ENCODE assay signal across 12 cellular contexts in the genomic region with DNA sequence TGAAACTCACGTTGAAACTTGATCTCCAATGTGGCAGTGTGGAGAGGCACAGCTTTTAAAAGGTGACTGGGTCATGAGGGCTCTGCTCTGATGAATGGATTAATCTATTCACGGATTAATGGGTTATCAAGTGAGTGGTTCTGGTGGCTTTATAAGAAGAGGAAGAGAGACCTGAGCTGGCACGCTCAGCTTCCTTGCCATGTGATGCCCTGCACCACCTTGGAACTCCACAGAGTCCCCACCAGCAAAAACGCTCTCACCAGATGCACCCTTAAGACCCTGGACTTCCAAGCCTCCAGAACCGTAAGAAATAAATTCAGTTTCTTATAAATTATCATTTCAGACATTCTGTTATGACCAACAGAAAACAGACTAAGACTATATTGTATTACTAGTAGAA. TPM values are rescaled to one million over a fixed set of nuclear protein-coding genes. Genes with fewer than 3 reads are reported as not detected.
DNase-seq lines count a peak whose midpoint lies in the region; ATAC-seq and TF ChIP-seq lines count a peak whose summit lies in the region.
"Had no signal": no experiment of that assay in that cellular context is flagged by ENCODE, and none has a peak within 500 bp of the region (broad histone marks: within the 10 kb centered on the region; RNA-seq: fewer than 3 reads in every experiment).

No MANE protein-coding gene starts in this region.

- H3K4me1 ChIP-seq in ACC112 (ENCODE audit: control insufficient read depth, insufficient read depth, low read length, unreplicated experiment) (peaks cover 40% of the 10 kb centered on the region), DOHH2 (ENCODE audit: control insufficient read depth, low read length) (peaks cover 42% of the 10 kb centered on the region), mesenchymal stem cell (ENCODE audit: control insufficient read depth, insufficient read depth, low read depth, low read length) (peaks cover 12% of the 10 kb centered on the region), ovary (ENCODE audit: insufficient read depth) (peaks cover 9% of the 10 kb centered on the region)

- H3K14ac ChIP-seq in mesenchymal stem cell (ENCODE audit: low read length in 2 of 2), result no peak overlapping the region

- H3K4me2 ChIP-seq in DOHH2 (ENCODE audit: low read length) (peak overlapping the region; percentile 70), mesenchymal stem cell (ENCODE audit: low read length, poor library complexity, severe bottlenecking) (no peak overlapping the region)

- H3K4me1 Mint-ChIP-seq in activated CD4-positive, alpha-beta memory T cell treated with anti-CD3 and anti-CD28 coated beads, Interleukin-2, amount 10 ng/mL, durations not matched to agents 7 days and 5 days, result peaks cover 69% of the 10 kb centered on the region

- no peak overlapping the region for H2AK5ac ChIP-seq in mesenchymal stem cell (ENCODE audit: low read length, severe bottlenecking)

- WGBS in mesenchymal stem cell, result 82% methylated on average over 4 of the region's 5 CpGs
- WGBS in ovary, 3 donors, result 70 to 86% (median 77%) methylated on average over 5 of the region's 5 CpGs

- H3K36me3 Mint-ChIP-seq in activated CD4-positive, alpha-beta memory T cell treated with anti-CD3 and anti-CD28 coated beads, Interleukin-2, amount 10 ng/mL, durations not matched to agents 7 days and 5 days (ENCODE audit: low read depth), result peaks cover 23% of the 10 kb centered on the region

- no peak for TF ChIP-seq POLR2A in ovary (IDR thresholded peaks at IDR 0.05)

- H3K79me1 ChIP-seq in mesenchymal stem cell (replicated peaks; ENCODE audit: low read length, poor library complexity, severe bottlenecking), result peaks cover 20% of the 10 kb centered on the region

- H3K27me3 ChIP-seq in ACC112 (ENCODE audit: insufficient read depth, low read length) (no peaks in the 10 kb centered on the region), DOHH2 (ENCODE audit: control insufficient read depth, low read length) (peaks cover 14% of the 10 kb centered on the region), mesenchymal stem cell (ENCODE audit: control insufficient read depth in 1 of 2, insufficient read depth in 1 of 2, low read length in 2 of 2) (no peaks in the 10 kb centered on the region), ovary (no peaks in the 10 kb centered on the region), WERI-Rb-1 (ENCODE audit: insufficient read depth, low read depth, severe bottlenecking) (no peaks in the 10 kb centered on the region)

- TF ChIP-seq EP300 in ovary (IDR thresholded peaks at IDR 0.05), result no peak

- H2AFZ ChIP-seq in ACC112 (ENCODE audit: low read length, unreplicated experiment), result no peak overlapping the region
- no peak overlapping the region for H2AFZ ChIP-seq in mesenchymal stem cell (ENCODE audit: low read depth, low read length)
- H2AFZ ChIP-seq: GM23248 had no signal

- H3K4me3 ChIP-seq in ACC112 (ENCODE audit: low read depth, low read length) (peak overlapping the region; percentile 98), DOHH2 (ENCODE audit: low read length) (peak overlapping the region; percentile 81), mesenchymal stem cell (ENCODE audit: insufficient read depth in 1 of 2, low read depth in 1 of 2, low read length in 2 of 2) (peak overlapping the region in 1 of 2 experiments; percentile 94), ovary (no peak overlapping the region), WERI-Rb-1 (ENCODE audit: low read depth, low read length) (no peak overlapping the region)

- no peak overlapping the region for H2BK120ac ChIP-seq in mesenchymal stem cell (ENCODE audit: low read depth, low read length)

- H4K20me1 ChIP-seq in DOHH2 (ENCODE audit: control insufficient read depth, insufficient read depth, low read depth, low read length), result peaks cover 19% of the 10 kb centered on the region

- H2BK15ac ChIP-seq in mesenchymal stem cell (ENCODE audit: low read depth, poor library complexity, severe bottlenecking), result no peak overlapping the region

- H2BK5ac ChIP-seq in mesenchymal stem cell (ENCODE audit: low read depth, low read length, poor library complexity, severe bottlenecking), result no peak overlapping the region

- no peak overlapping the region for H3K18ac ChIP-seq in mesenchymal stem cell (ENCODE audit: low read depth in 1 of 2, low read length in 2 of 2)

- H3K27ac Mint-ChIP-seq in activated CD4-positive, alpha-beta memory T cell treated with anti-CD3 and anti-CD28 coated beads, Interleukin-2, amount 10 ng/mL, durations not matched to agents 7 days and 5 days, result peak overlapping the region; percentile 64

- no peak overlapping the region for H4K91ac ChIP-seq in mesenchymal stem cell (ENCODE audit: low read length)

- no peaks in the 10 kb centered on the region for H3F3A ChIP-seq in DOHH2 (ENCODE audit: control insufficient read depth, insufficient read depth)

- H3K9ac ChIP-seq in mesenchymal stem cell (ENCODE audit: low read length), result peak overlapping the region; percentile 96

- no peaks in the 10 kb centered on the region for H3K36me3 ChIP-seq in ACC112 (ENCODE audit: insufficient read depth, low read length)
- H3K36me3 ChIP-seq in DOHH2 (ENCODE audit: control insufficient read depth, low read length), result peaks cover 5% of the 10 kb centered on the region
- peaks cover 0 to 3% of the 10 kb centered on the region in 2 experiments for H3K36me3 ChIP-seq in mesenchymal stem cell (ENCODE audit: control insufficient read depth in 1 of 2, insufficient read depth in 2 of 2, low read depth in 1 of 2, low read length in 2 of 2)
- no peaks in the 10 kb centered on the region for H3K36me3 ChIP-seq in ovary
- H3K36me3 ChIP-seq in WERI-Rb-1, result no peaks in the 10 kb centered on the region

- H3K27me3 Mint-ChIP-seq in activated CD4-positive, alpha-beta memory T cell treated with anti-CD3 and anti-CD28 coated beads, Interleukin-2, amount 10 ng/mL, durations not matched to agents 7 days and 5 days, result no peaks in the 10 kb centered on the region

- no peak for TF ChIP-seq CTCF in DOHH2 (IDR thresholded peaks at IDR 0.05; ENCODE audit: low read depth, low read length, poor library complexity, severe bottlenecking)
- TF ChIP-seq CTCF in ovary (IDR thresholded peaks at IDR 0.05), result no peak
- no peak for TF ChIP-seq CTCF in WERI-Rb-1 (IDR thresholded peaks at IDR 0.05; ENCODE audit: low read depth, low read length)

- H4K8ac ChIP-seq in mesenchymal stem cell (ENCODE audit: low read length), result no peak overlapping the region

- H3K79me2 ChIP-seq in ACC112 (ENCODE audit: control insufficient read depth, insufficient read depth, low read length, unreplicated experiment) (peaks cover 52% of the 10 kb centered on the region), DOHH2 (ENCODE audit: control insufficient read depth, low read length) (peaks cover 70% of the 10 kb centered on the region)

- H3K4me3 Mint-ChIP-seq in activated CD4-positive, alpha-beta memory T cell treated with anti-CD3 and anti-CD28 coated beads, Interleukin-2, amount 10 ng/mL, durations not matched to agents 7 days and 5 days, result peak overlapping the region; percentile 83

- no peak for DNase-seq in activated CD4-positive, alpha-beta memory T cell treated with anti-CD3 and anti-CD28 coated beads, Interleukin-2, amount 10 ng/mL, durations not matched to agents 7 days and 5 days
- DNase-seq in mesenchymal stem cell (no peak), ovary (no peak), WERI-Rb-1 (no peak)
- DNase-seq: GM23248; MV-4-11; NK-92 treated with Interleukin-12 subunit alpha and Interleukin-12 subunit beta, amount 100 ng/mL, for 24 hours had no signal

- no peaks in the 10 kb centered on the region for H3K9me3 Mint-ChIP-seq in activated CD4-positive, alpha-beta memory T cell treated with anti-CD3 and anti-CD28 coated beads, Interleukin-2, amount 10 ng/mL, durations not matched to agents 7 days and 5 days

- H3K27ac ChIP-seq in ACC112 (ENCODE audit: low read depth, low read length) (no peak overlapping the region), DOHH2 (ENCODE audit: low read depth, low read length) (no peak overlapping the region), mesenchymal stem cell (ENCODE audit: low read length, poor library complexity, severe bottlenecking) (no peak overlapping the region), ovary (no peak overlapping the region), WERI-Rb-1 (no peak overlapping the region)
- H3K27ac ChIP-seq: GM23248 had no signal

- no peak overlapping the region for H2BK12ac ChIP-seq in mesenchymal stem cell (ENCODE audit: low read length in 2 of 2)

- CTCF ChIA-PET in activated CD4-positive, alpha-beta memory T cell treated with anti-CD3 and anti-CD28 coated beads, Interleukin-2, amount 10 ng/mL, durations not matched to agents 7 days and 5 days (lab: Charles Lee), result interaction anchor here (5.2 kb wide), 1 partner anchor 270 kb away, joined by 44 read pairs; a partner anchor contains a TSS

- POLR2A ChIA-PET in activated CD4-positive, alpha-beta memory T cell treated with anti-CD3 and anti-CD28 coated beads, Interleukin-2, amount 10 ng/mL, durations not matched to agents 7 days and 5 days (lab: Charles Lee), result interaction anchor here (1.2 to 5.3 kb wide), 3 partner anchors 11 to 270 kb away, joined by 4 to 60 read pairs (median 33); a partner anchor contains a TSS

- ATAC-seq in HG02852 (IDR thresholded peaks at IDR 0.05; ENCODE audit: unreplicated experiment) (no peak), GM21526 (IDR thresholded peaks at IDR 0.05; ENCODE audit: low FRiP score, unreplicated experiment) (no peak)

- no peaks in the 10 kb centered on the region for H3K9me2 ChIP-seq in DOHH2 (replicated peaks; ENCODE audit: control insufficient read depth, low read length)

- no peak overlapping the region for H3K4ac ChIP-seq in mesenchymal stem cell (ENCODE audit: low read depth in 1 of 2, low read length in 2 of 2)

- intact Hi-C loops in ovary (cut with DNase I), result no loop called here

- no peaks in the 10 kb centered on the region for H3K9me3 ChIP-seq in DOHH2 (ENCODE audit: control insufficient read depth, insufficient read depth, low read length)
- H3K9me3 ChIP-seq in mesenchymal stem cell (ENCODE audit: control insufficient read depth, low read length), result no peaks in the 10 kb centered on the region
- no peaks in the 10 kb centered on the region for H3K9me3 ChIP-seq in ovary
- no peaks in the 10 kb centered on the region for H3K9me3 ChIP-seq in WERI-Rb-1 (ENCODE audit: severe bottlenecking)

- H3K23ac ChIP-seq in mesenchymal stem cell (ENCODE audit: low read length in 2 of 2), result no peak overlapping the region

RNA-seq across cellular contexts. Expression of a gene that starts 2.6 kb away (rescaled TPM):
- 10 to 100 TPM; 75.0 to 81.8 TPM for total RNA-seq in activated CD4-positive, alpha-beta memory T cell treated with anti-CD3 and anti-CD28 coated beads, Interleukin-2, amount 10 ng/mL, durations not matched to agents 7 days and 5 days
- 22.1 TPM for polyA plus RNA-seq in mesenchymal stem cell (2013, experiment 1 of 2)
- polyA plus RNA-seq in mesenchymal stem cell (2013, experiment 2 of 2), result 24.1 TPM
- total RNA-seq in ovary, result 10 to 100 TPM; 31.5 to 50.2 (median 40.6) TPM
- 10 to 100 TPM; 22.5 to 47.3 TPM for polyA plus RNA-seq in ovary

RNA-seq across cellular contexts. Expression of a gene that starts 43.2 kb away (rescaled TPM):
- not detected for total RNA-seq in activated CD4-positive, alpha-beta memory T cell treated with anti-CD3 and anti-CD28 coated beads, Interleukin-2, amount 10 ng/mL, durations not matched to agents 7 days and 5 days
- 0.10 TPM for polyA plus RNA-seq in mesenchymal stem cell (2013, experiment 1 of 2)
- polyA plus RNA-seq in mesenchymal stem cell (2013, experiment 2 of 2), result 0.16 TPM
- 100 to 1,000 TPM in 3 of 7 donors, 10 to 100 TPM in 4; 38.0 to 191 (median 98.7) TPM for total RNA-seq in ovary
- 100 to 1,000 TPM; 161 to 748 TPM for polyA plus RNA-seq in ovary
- total RNA-seq: kidney epithelial cell had no signal

Comparison
In these comparisons a context has a peak if more than half of its experiments do, and no peak if none do; other contexts are left out.
1. H3K4me3 ChIP-seq: peak in ACC112 (single experiment) and DOHH2 (single experiment); none in ovary (single experiment) and WERI-Rb-1 (single experiment).
2. RNA of a gene that starts 43.2 kb away (total RNA-seq): 38.0 to 191 TPM in ovary; not detected in activated CD4-positive, alpha-beta memory T cell treated with anti-CD3 and anti-CD28 coated beads, Interleukin-2, amount 10 ng/mL, durations not matched to agents 7 days and 5 days; every median in the first group is over 10 times any median in the second.